ENCODE assay signal across 25 cellular contexts in the genomic region with DNA sequence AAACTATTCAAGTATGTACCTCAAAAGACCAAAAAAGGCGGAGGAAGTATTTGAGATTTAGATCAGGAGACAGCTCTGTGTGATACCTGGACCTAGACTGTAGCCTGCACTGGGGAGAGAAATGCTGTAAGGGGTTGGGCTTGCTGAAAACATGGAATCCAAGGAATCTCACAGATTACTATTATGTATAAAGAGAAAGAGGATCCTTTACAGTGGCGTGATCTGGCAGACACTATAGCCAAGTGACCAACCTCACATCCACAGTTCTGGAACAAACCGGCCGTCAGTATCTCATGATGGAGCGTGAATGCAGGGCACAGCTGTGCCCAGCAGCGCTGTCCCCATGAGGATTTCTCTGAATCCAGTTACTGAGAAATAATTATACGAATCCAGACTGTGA. TPM values are rescaled to one million over a fixed set of nuclear protein-coding genes. Genes with fewer than 3 reads are reported as not detected.
DNase-seq lines count a peak whose midpoint lies in the region; ATAC-seq, FAIRE-seq and TF ChIP-seq lines count a peak whose summit lies in the region.
"Had no signal": no experiment of that assay in that cellular context is flagged by ENCODE, and none has a peak within 500 bp of the region (broad histone marks: within the 10 kb centered on the region; RNA-seq: fewer than 3 reads in every experiment).

No MANE protein-coding gene starts in this region.

- intact Hi-C loops in HepG2 (cut with micrococcal nuclease; ENCODE audit: unreplicated experiment) (no loop called here), right lobe of liver (cut with DNase I) (no loop called here)

- 81% methylated on average over 7 of the region's 7 CpGs for WGBS in HepG2 (ENCODE audit: low lambda C conversion rate)
- WGBS in right lobe of liver (ENCODE audit: insufficient coverage, low coverage, low lambda C conversion rate, missing lambda C conversion rate): 69% methylated on average over 7 of the region's 7 CpGs

- H2AFZ ChIP-seq in HepG2 (ENCODE audit: low read length): no peak overlapping the region
- H2AFZ ChIP-seq: parathyroid adenoma had no signal

- no peak for TF ChIP-seq RAD21 in HepG2 (CRISPR knock-in tag; IDR thresholded peaks at IDR 0.05)

- H3K4me3 ChIP-seq in HepG2 (replicated peaks in 1 of 3; ENCODE audit: insufficient read depth in 1 of 3, low read depth in 2 of 3, low read length in 3 of 3) (no peak overlapping the region), right lobe of liver (no peak overlapping the region)
- H3K4me3 ChIP-seq: A549, esophagus muscularis mucosa, right atrium auricular region, transverse colon had no signal

- no peak for FAIRE-seq in HepG2 (lab: Jason Lieb, UNC)
- FAIRE-seq: A549, colon, frontal cortex had no signal

- no peak for TF ChIP-seq EP300 in HepG2 (IDR thresholded peaks at IDR 0.05; ENCODE audit: low read depth in 2 of 2, low read length in 2 of 2)
- TF ChIP-seq EP300 in HepG2 (CRISPR knock-in tag; IDR thresholded peaks at IDR 0.05; ENCODE audit: borderline replicate concordance): no peak

- DNase-seq in HepG2 (ENCODE audit: low spot score) (no peak), right lobe of liver (no peak), naive B cell (no peak), NCI-H2081 (lab: John Stamatoyannopoulos, UW) (no peak), dedifferentiated amniotic fluid mesenchymal stem cell (ENCODE audit: extremely low spot score) (no peak)
- DNase-seq in stimulated activated CD4-positive, alpha-beta T cell treated with anti-CD3 and anti-CD28 coated beads, Interleukin-4, amount 100 ng/mL, for 24 hours: no peak
- DNase-seq: activated CD4-positive, alpha-beta memory T cell treated with anti-CD3 and anti-CD28 coated beads, Interleukin-2, amount 10 ng/mL, durations not matched to agents 7 days and 5 days; activated naive CD4-positive, alpha-beta T cell; activated T-cell treated with anti-CD3 and anti-CD28 coated beads, Interleukin-2, amount 50 U/mL, for 4 hours; DND-41; H9; immature natural killer cell; NCI-H1105 treated with DMSO at 0.1 percent for 48 hours; NCI-H2029; NCI-H2227 treated with DMSO at 0.1 percent for 48 hours; transverse colon had no signal

- BruUV-seq in HepG2 (replicated peaks; lab: Mats Ljungman, UMichigan): TSS peak; percentile 37

- CTCF ChIA-PET in HepG2 (lab: Yijun Ruan, JAX; ENCODE audit: low intra/inter-chr PET ratio, low total read pairs): no interaction called here

- H3K4me2 ChIP-seq in HepG2 (ENCODE audit: low read depth, low read length): no peak overlapping the region
- H3K4me2 ChIP-seq: A549 had no signal

- TF ChIP-seq POLR2A in HepG2 (IDR thresholded peaks at IDR 0.05; ENCODE audit: insufficient read depth in 1 of 2, low read depth in 2 of 2, low read length in 2 of 2) (no peak), right lobe of liver (IDR thresholded peaks at IDR 0.05) (no peak)

- H3K9ac ChIP-seq in HepG2 (ENCODE audit: insufficient read depth, low read depth, low read length): no peak overlapping the region
- H3K9ac ChIP-seq: parathyroid adenoma had no signal

- POLR2A ChIA-PET in HepG2 (lab: Yijun Ruan, JAX): no interaction called here

- peak overlapping the region; percentile 71 for H3K27ac Mint-ChIP-seq in activated T-helper 17 cell treated with anti-CD3 and anti-CD28 coated beads, Interleukin-2, amount 50 U/mL, for 72 hours
- H3K27ac Mint-ChIP-seq in naive B cell: peak overlapping the region in 5 of 6 donors; percentile 87 to 96 (median 93)
- H3K27ac Mint-ChIP-seq: activated CD4-positive, alpha-beta memory T cell treated with anti-CD3 and anti-CD28 coated beads, Interleukin-2, amount 10 ng/mL, durations not matched to agents 7 days and 5 days had no signal

- no peak for ATAC-seq in HepG2
- no peak for ATAC-seq in right lobe of liver
- no peak for ATAC-seq in activated T-helper 17 cell treated with anti-CD3 and anti-CD28 coated beads, Interleukin-2, amount 50 U/mL, for 72 hours (replicated peaks)
- ATAC-seq in naive B cell (ENCODE audit: low read depth in 2 of 2): no peak
- ATAC-seq in HG02852 (IDR thresholded peaks at IDR 0.05; ENCODE audit: unreplicated experiment): no peak
- ATAC-seq: A549; activated T-cell treated with anti-CD3 and anti-CD28 coated beads, Interleukin-2, amount 50 U/mL, for 4 hours; Right ventricle myocardium inferior had no signal

- H3K27ac ChIP-seq in HepG2 (ENCODE audit: extremely low read length, insufficient read depth, low read length): no peak overlapping the region
- H3K27ac ChIP-seq in right lobe of liver: no peak overlapping the region
- H3K27ac ChIP-seq: A549, esophagus muscularis mucosa, parathyroid adenoma, right atrium auricular region, transverse colon had no signal

- no peak overlapping the region for H3K4me3 Mint-ChIP-seq in activated T-helper 17 cell treated with anti-CD3 and anti-CD28 coated beads, Interleukin-2, amount 50 U/mL, for 72 hours
- H3K4me3 Mint-ChIP-seq in naive B cell: peak overlapping the region in 1 of 8 donors; percentile 49
- H3K4me3 Mint-ChIP-seq: activated CD4-positive, alpha-beta memory T cell treated with anti-CD3 and anti-CD28 coated beads, Interleukin-2, amount 10 ng/mL, durations not matched to agents 7 days and 5 days; activated T-cell treated with anti-CD3 and anti-CD28 coated beads, Interleukin-2, amount 50 U/mL, for 4 hours; H9; immature natural killer cell had no signal

- H3K79me2 ChIP-seq in HepG2 (ENCODE audit: insufficient read depth, low read length): no peaks in the 10 kb centered on the region

- no peaks in the 10 kb centered on the region for H3K4me1 ChIP-seq in HepG2 (ENCODE audit: insufficient read depth, low read length)
- H3K4me1 ChIP-seq in right lobe of liver: no peaks in the 10 kb centered on the region
- H3K4me1 ChIP-seq: A549, esophagus muscularis mucosa, parathyroid adenoma, right atrium auricular region, transverse colon had no signal

- H3K27me3 Mint-ChIP-seq in activated T-helper 17 cell treated with anti-CD3 and anti-CD28 coated beads, Interleukin-2, amount 50 U/mL, for 72 hours: no peaks in the 10 kb centered on the region
- no peaks in the 10 kb centered on the region for H3K27me3 Mint-ChIP-seq in naive B cell
- H3K27me3 Mint-ChIP-seq: activated CD4-positive, alpha-beta memory T cell treated with anti-CD3 and anti-CD28 coated beads, Interleukin-2, amount 10 ng/mL, durations not matched to agents 7 days and 5 days had no signal

- H3K9me3 ChIP-seq in HepG2 (ENCODE audit: low read length): no peaks in the 10 kb centered on the region
- H3K9me3 ChIP-seq in right lobe of liver: no peaks in the 10 kb centered on the region
- H3K9me3 ChIP-seq: A549, esophagus muscularis mucosa, right atrium auricular region, transverse colon had no signal

- H3K36me3 ChIP-seq in HepG2 (replicated peaks in 1 of 2; ENCODE audit: control insufficient read depth in 1 of 2, insufficient read depth in 2 of 2, low read length in 2 of 2): peaks cover 56 to 87% of the 10 kb centered on the region in 2 experiments
- H3K36me3 ChIP-seq in right lobe of liver: peaks cover 0 to 81% (median 37%) of the 10 kb centered on the region in 4 donors

- TF ChIP-seq CTCF in HepG2 (CRISPR knock-in tag; IDR thresholded peaks at IDR 0.05) (no peak), right lobe of liver (IDR thresholded peaks at IDR 0.05) (no peak)

- H4K20me1 ChIP-seq in HepG2 (ENCODE audit: insufficient read depth, low read length): no peaks in the 10 kb centered on the region

- no peaks in the 10 kb centered on the region for H3K9me3 Mint-ChIP-seq in activated T-helper 17 cell treated with anti-CD3 and anti-CD28 coated beads, Interleukin-2, amount 50 U/mL, for 72 hours
- no peaks in the 10 kb centered on the region for H3K9me3 Mint-ChIP-seq in naive B cell
- H3K9me3 Mint-ChIP-seq: activated CD4-positive, alpha-beta memory T cell treated with anti-CD3 and anti-CD28 coated beads, Interleukin-2, amount 10 ng/mL, durations not matched to agents 7 days and 5 days; activated T-cell treated with anti-CD3 and anti-CD28 coated beads, Interleukin-2, amount 50 U/mL, for 4 hours; H9; immature natural killer cell had no signal

- in situ Hi-C loops in HepG2 (cut with HindIII; ENCODE audit: extremely low pct_ligation_motif_present, low pct_unique_long_range_greater_than_20kb): no loop called here

- H3K36me3 Mint-ChIP-seq in activated T-helper 17 cell treated with anti-CD3 and anti-CD28 coated beads, Interleukin-2, amount 50 U/mL, for 72 hours (ENCODE audit: low read depth): peaks cover 99% of the 10 kb centered on the region
- peaks cover 26 to 27% of the 10 kb centered on the region in 2 donors for H3K36me3 Mint-ChIP-seq in naive B cell

- no peaks in the 10 kb centered on the region for H3K27me3 ChIP-seq in HepG2 (ENCODE audit: control insufficient read depth in 1 of 2, insufficient read depth in 2 of 2, low read length in 2 of 2)
- no peaks in the 10 kb centered on the region for H3K27me3 ChIP-seq in right lobe of liver
- H3K27me3 ChIP-seq: esophagus muscularis mucosa, right atrium auricular region, transverse colon had no signal

- H3K4me1 Mint-ChIP-seq in activated T-helper 17 cell treated with anti-CD3 and anti-CD28 coated beads, Interleukin-2, amount 50 U/mL, for 72 hours: peaks cover 4% of the 10 kb centered on the region
- H3K4me1 Mint-ChIP-seq in naive B cell: peaks cover 22 to 28% (median 27%) of the 10 kb centered on the region in 3 donors
- H3K4me1 Mint-ChIP-seq: activated CD4-positive, alpha-beta memory T cell treated with anti-CD3 and anti-CD28 coated beads, Interleukin-2, amount 10 ng/mL, durations not matched to agents 7 days and 5 days; H9; immature natural killer cell had no signal

RNA-seq across cellular contexts. Expression of gene DDX27, which starts 12.2 kb away (rescaled TPM):
- 72.8 and 88.3 TPM in 2 replicates for total RNA-seq in HepG2 (2016; rRNA removed; fragmentation: Illumina TruSeq; extraction: Trizol)
- 8.9 and 9.5 TPM in 2 replicates for total RNA-seq in HepG2 (2016; cell fraction: cytosol; rRNA removed; fragmentation: Illumina TruSeq; extraction: Trizol; ENCODE audit: low read depth)
- 75.2 and 79.2 TPM in 2 replicates for total RNA-seq in HepG2 (2016; cell fraction: insoluble cytoplasmic fraction; rRNA removed; fragmentation: Illumina TruSeq; extraction: Trizol)
- total RNA-seq in HepG2 (2016; cell fraction: membrane; rRNA removed; fragmentation: Illumina TruSeq; extraction: Trizol): 14.0 and 18.2 TPM in 2 replicates
- total RNA-seq in HepG2 (2016; cell fraction: nucleus; rRNA removed; fragmentation: Illumina TruSeq; extraction: Trizol): 44.4 and 46.5 TPM in 2 replicates
- 42.6 and 48.0 TPM in 2 replicates for polyA plus RNA-seq in HepG2 (2011; rRNA removed)
- polyA plus RNA-seq in HepG2 (2011; cell fraction: cytosol; rRNA removed): 38.6 and 49.4 TPM in 2 replicates
- polyA plus RNA-seq in HepG2 (2011; cell fraction: nucleus; rRNA removed): 62.5 and 66.4 TPM in 2 replicates
- polyA plus RNA-seq in HepG2 (2012): 35.3 and 37.4 TPM in 2 replicates
- 4.7 and 5.9 TPM in 2 replicates for polyA plus RNA-seq in HepG2 (2016; cell fraction: cytosol; fragmentation: Illumina TruSeq; extraction: Trizol; ENCODE audit: low read depth)
- 85.6 and 97.5 TPM in 2 replicates for polyA plus RNA-seq in HepG2 (2016; cell fraction: insoluble cytoplasmic fraction; fragmentation: Illumina TruSeq; extraction: Trizol; ENCODE audit: low read depth)
- polyA plus RNA-seq in HepG2 (2016; cell fraction: membrane; fragmentation: Illumina TruSeq; extraction: Trizol; ENCODE audit: low read depth): 8.4 and 10.7 TPM in 2 replicates
- 80.8 and 84.7 TPM in 2 replicates for polyA plus RNA-seq in HepG2 (2016; cell fraction: nucleus; fragmentation: Illumina TruSeq; extraction: Trizol; ENCODE audit: insufficient read depth, low read depth)
- polyA minus RNA-seq in HepG2 (2011; rRNA and poly(A)+ RNA removed; ENCODE audit: low replicate concordance): 76.4 and 94.7 TPM in 2 replicates
- polyA minus RNA-seq in HepG2 (2011; cell fraction: cytosol; rRNA and poly(A)+ RNA removed): 26.3 and 26.8 TPM in 2 replicates
- 33.9 and 44.4 TPM in 2 replicates for polyA minus RNA-seq in HepG2 (2011; cell fraction: nucleus; rRNA and poly(A)+ RNA removed)
- 10 to 100 TPM in 5 of 6 experiments, 1 to 10 TPM in 1; 7.6 to 15.7 (median 11.6) TPM for total RNA-seq in right lobe of liver
- total RNA-seq in activated T-helper 17 cell treated with anti-CD3 and anti-CD28 coated beads, Interleukin-2, amount 50 U/mL, for 72 hours: 10 to 100 TPM; 35.6 to 56.3 TPM
- 10 to 100 TPM; 32.6 to 76.5 (median 46.7) TPM for polyA plus RNA-seq in naive B cell (ENCODE audit: low read depth in 6 of 6)

RNA-seq across cellular contexts. Expression of gene STAU1, which starts 43.3 kb away (rescaled TPM):
- total RNA-seq in HepG2 (2016; rRNA removed; fragmentation: Illumina TruSeq; extraction: Trizol): 119 and 186 TPM in 2 replicates
- total RNA-seq in HepG2 (2016; cell fraction: cytosol; rRNA removed; fragmentation: Illumina TruSeq; extraction: Trizol; ENCODE audit: low read depth): 84.1 and 98.9 TPM in 2 replicates
- total RNA-seq in HepG2 (2016; cell fraction: insoluble cytoplasmic fraction; rRNA removed; fragmentation: Illumina TruSeq; extraction: Trizol): 118 and 170 TPM in 2 replicates
- total RNA-seq in HepG2 (2016; cell fraction: membrane; rRNA removed; fragmentation: Illumina TruSeq; extraction: Trizol): 217 and 243 TPM in 2 replicates
- 77.6 and 86.1 TPM in 2 replicates for total RNA-seq in HepG2 (2016; cell fraction: nucleus; rRNA removed; fragmentation: Illumina TruSeq; extraction: Trizol)
- 121 and 133 TPM in 2 replicates for polyA plus RNA-seq in HepG2 (2011; rRNA removed)
- polyA plus RNA-seq in HepG2 (2011; cell fraction: cytosol; rRNA removed): 95.5 and 124 TPM in 2 replicates
- polyA plus RNA-seq in HepG2 (2011; cell fraction: nucleus; rRNA removed): 55.6 and 68.1 TPM in 2 replicates
- 196 and 212 TPM in 2 replicates for polyA plus RNA-seq in HepG2 (2012)
- polyA plus RNA-seq in HepG2 (2016; cell fraction: cytosol; fragmentation: Illumina TruSeq; extraction: Trizol; ENCODE audit: low read depth): 100 and 110 TPM in 2 replicates
- polyA plus RNA-seq in HepG2 (2016; cell fraction: insoluble cytoplasmic fraction; fragmentation: Illumina TruSeq; extraction: Trizol; ENCODE audit: low read depth): 241 and 269 TPM in 2 replicates
- 212 and 250 TPM in 2 replicates for polyA plus RNA-seq in HepG2 (2016; cell fraction: membrane; fragmentation: Illumina TruSeq; extraction: Trizol; ENCODE audit: low read depth)
- 141 and 152 TPM in 2 replicates for polyA plus RNA-seq in HepG2 (2016; cell fraction: nucleus; fragmentation: Illumina TruSeq; extraction: Trizol; ENCODE audit: insufficient read depth, low read depth)
- 37.2 and 106 TPM in 2 replicates for polyA minus RNA-seq in HepG2 (2011; rRNA and poly(A)+ RNA removed; ENCODE audit: low replicate concordance)
- 158 and 174 TPM in 2 replicates for polyA minus RNA-seq in HepG2 (2011; cell fraction: cytosol; rRNA and poly(A)+ RNA removed)
- polyA minus RNA-seq in HepG2 (2011; cell fraction: nucleus; rRNA and poly(A)+ RNA removed): 61.8 and 82.7 TPM in 2 replicates
- 10 to 100 TPM; 53.7 to 96.6 (median 70.4) TPM for total RNA-seq in right lobe of liver
- total RNA-seq in activated T-helper 17 cell treated with anti-CD3 and anti-CD28 coated beads, Interleukin-2, amount 50 U/mL, for 72 hours: 10 to 100 TPM; 73.3 to 88.2 TPM
- 10 to 100 TPM; 26.1 to 42.9 (median 31.3) TPM for polyA plus RNA-seq in naive B cell (ENCODE audit: low read depth in 6 of 6)

RNA-seq across cellular contexts. Expression of gene ZNFX1, which starts 46.4 kb away (rescaled TPM):
- total RNA-seq in HepG2 (2016; rRNA removed; fragmentation: Illumina TruSeq; extraction: Trizol) (11.1 and 15.9 TPM in 2 replicates), right lobe of liver (10 to 100 TPM in 5 of 6 experiments, 1 to 10 TPM in 1; 9.3 to 17.5 (median 13.9) TPM)
- 6.3 and 6.5 TPM in 2 replicates for total RNA-seq in HepG2 (2016; cell fraction: cytosol; rRNA removed; fragmentation: Illumina TruSeq; extraction: Trizol; ENCODE audit: low read depth)
- total RNA-seq in HepG2 (2016; cell fraction: insoluble cytoplasmic fraction; rRNA removed; fragmentation: Illumina TruSeq; extraction: Trizol): 11.0 and 12.7 TPM in 2 replicates
- 9.7 and 10.8 TPM in 2 replicates for total RNA-seq in HepG2 (2016; cell fraction: membrane; rRNA removed; fragmentation: Illumina TruSeq; extraction: Trizol)
- total RNA-seq in HepG2 (2016; cell fraction: nucleus; rRNA removed; fragmentation: Illumina TruSeq; extraction: Trizol): 14.7 and 16.0 TPM in 2 replicates
- polyA plus RNA-seq in HepG2 (2011; rRNA removed) (2.9 and 3.5 TPM in 2 replicates), naive B cell (ENCODE audit: low read depth in 6 of 6) (10 to 100 TPM; 18.2 to 41.8 (median 22.7) TPM)
- 2.2 and 3.5 TPM in 2 replicates for polyA plus RNA-seq in HepG2 (2011; cell fraction: cytosol; rRNA removed)
- 4.5 and 5.9 TPM in 2 replicates for polyA plus RNA-seq in HepG2 (2011; cell fraction: nucleus; rRNA removed)
- 5.3 and 8.2 TPM in 2 replicates for polyA plus RNA-seq in HepG2 (2012)
- polyA plus RNA-seq in HepG2 (2016; cell fraction: cytosol; fragmentation: Illumina TruSeq; extraction: Trizol; ENCODE audit: low read depth): 1.1 and 1.4 TPM in 2 replicates
- polyA plus RNA-seq in HepG2 (2016; cell fraction: insoluble cytoplasmic fraction; fragmentation: Illumina TruSeq; extraction: Trizol; ENCODE audit: low read depth): 5.1 and 6.1 TPM in 2 replicates
- 2.2 TPM in 2 replicates for polyA plus RNA-seq in HepG2 (2016; cell fraction: membrane; fragmentation: Illumina TruSeq; extraction: Trizol; ENCODE audit: low read depth)
- polyA plus RNA-seq in HepG2 (2016; cell fraction: nucleus; fragmentation: Illumina TruSeq; extraction: Trizol; ENCODE audit: insufficient read depth, low read depth): 16.4 and 18.7 TPM in 2 replicates
- 10.7 and 26.2 TPM in 2 replicates for polyA minus RNA-seq in HepG2 (2011; rRNA and poly(A)+ RNA removed; ENCODE audit: low replicate concordance)
- 5.7 and 8.7 TPM in 2 replicates for polyA minus RNA-seq in HepG2 (2011; cell fraction: cytosol; rRNA and poly(A)+ RNA removed)
- polyA minus RNA-seq in HepG2 (2011; cell fraction: nucleus; rRNA and poly(A)+ RNA removed): 17.6 and 27.1 TPM in 2 replicates
- total RNA-seq in activated T-helper 17 cell treated with anti-CD3 and anti-CD28 coated beads, Interleukin-2, amount 50 U/mL, for 72 hours: 10 to 100 TPM; 32.8 to 54.9 TPM
